In genomic region chr10:120349069-120349468, GRCh38 we compare ENCODE assay signal across 39 cellular contexts.
"Had no signal": no experiment of that assay in that cellular context is flagged by ENCODE, and none has a peak within 500 bp of the region (broad histone marks: within the 10 kb centered on the region; RNA-seq: fewer than 3 reads in every experiment).

No MANE protein-coding gene starts in this region.

- H3K4me1 Mint-ChIP-seq: activated naive CD4-positive, alpha-beta T cell treated with anti-CD3 and anti-CD28 coated beads, Interleukin-2, amount 50 U/mL, for 24 hours; activated naive CD8-positive, alpha-beta T cell treated with anti-CD3 and anti-CD28 coated beads for 36 hours; activated naive CD8-positive, alpha-beta T cell treated with anti-CD3 and anti-CD28 coated beads, Interleukin-2, amount 10 ng/mL, durations not matched to agents 7 days and 5 days; activated naive CD8-positive, alpha-beta T cell treated with anti-CD3 and anti-CD28 coated beads, Interleukin-2, amount 50 U/mL, for 24 hours; activated T-helper 17 cell treated with anti-CD3 and anti-CD28 coated beads, Interleukin-2, amount 50 U/mL, for 72 hours; brain; central memory CD8-positive, alpha-beta T cell had no signal

- ATAC-seq: activated naive CD4-positive, alpha-beta T cell treated with anti-CD3 and anti-CD28 coated beads, Interleukin-2, amount 50 U/mL, for 72 hours; activated naive CD8-positive, alpha-beta T cell treated with anti-CD3 and anti-CD28 coated beads, Interleukin-2, amount 50 U/mL, for 24 hours; activated T-cell treated with anti-CD3 and anti-CD28 coated beads, Interleukin-2, amount 50 U/mL, for 4 hours; activated T-cell treated with anti-CD3 and anti-CD28 coated beads, Interleukin-2, amount 50 U/mL, for 72 hours; activated T-helper 17 cell treated with anti-CD3 and anti-CD28 coated beads, Interleukin-2, amount 50 U/mL, for 72 hours; body of pancreas had no signal

- H3K9me3 Mint-ChIP-seq: activated naive CD4-positive, alpha-beta T cell treated with anti-CD3 and anti-CD28 coated beads for 36 hours; activated naive CD4-positive, alpha-beta T cell treated with anti-CD3 and anti-CD28 coated beads, Interleukin-2, amount 50 U/mL, for 72 hours; activated naive CD8-positive, alpha-beta T cell treated with anti-CD3 and anti-CD28 coated beads, Interleukin-2, amount 10 ng/mL, durations not matched to agents 7 days and 5 days; activated T-cell treated with anti-CD3 and anti-CD28 coated beads, Interleukin-2, amount 50 U/mL, for 24 hours; activated T-cell treated with anti-CD3 and anti-CD28 coated beads, Interleukin-2, amount 50 U/mL, for 4 hours; activated T-cell treated with anti-CD3 and anti-CD28 coated beads, Interleukin-2, amount 50 U/mL, for 72 hours; activated T-helper 1 cell treated with anti-CD3 and anti-CD28 coated beads, Interleukin-12 subunit alpha, Interleukin-12 subunit beta, Interleukin-2, Interleukin-4 antibody, amounts not matched to agents 30 ng/mL and 10 ng/mL and 1 ng/mL, durations not matched to agents 14 hours and 24 hours and 36 hours; activated T-helper 2 cell treated with anti-CD3 and anti-CD28 coated beads, Interferon-gamma antibody, Interleukin-2, Interleukin-4, amounts not matched to agents 10 μg/mL and 5 μg/mL and 100 μg/mL, durations not matched to agents 14 hours and 24 hours and 36 hours; central memory CD8-positive, alpha-beta T cell had no signal

- H3K9me3 ChIP-seq: adrenal gland, ascending aorta had no signal

- H3K36me3 ChIP-seq: adrenal gland, ascending aorta, brain microvascular endothelial cell, breast epithelium, cardiac muscle cell had no signal

- FAIRE-seq: astrocyte, bronchial epithelial cell had no signal

- H3K27ac ChIP-seq: adrenal gland, ascending aorta, body of pancreas, brain microvascular endothelial cell, breast epithelium, cardiac muscle cell had no signal

- H3K27me3 ChIP-seq: ascending aorta, body of pancreas, brain microvascular endothelial cell, cardiac muscle cell had no signal

- DNase-seq: activated effector memory CD4-positive, alpha-beta T cell treated with anti-CD3 and anti-CD28 coated beads, Interleukin-2, amount 50 U/mL, for 16 hours; activated effector memory CD4-positive, alpha-beta T cell treated with Interleukin-2 at 50 U/mL for 16 hours; activated gamma-delta T cell; activated gamma-delta T cell treated with Interleukin-2 at 50 U/mL for 16 hours; activated naive CD4-positive, alpha-beta T cell; activated naive CD4-positive, alpha-beta T cell treated with anti-CD3 and anti-CD28 coated beads for 36 hours; activated naive CD4-positive, alpha-beta T cell treated with anti-CD3 and anti-CD28 coated beads, Interleukin-2, amount 50 U/mL, for 16 hours; activated naive CD4-positive, alpha-beta T cell treated with Interleukin-2 at 50 U/mL for 16 hours; activated naive CD8-positive, alpha-beta T cell treated with anti-CD3 and anti-CD28 coated beads for 36 hours; activated naive CD8-positive, alpha-beta T cell treated with anti-CD3 and anti-CD28 coated beads, Interleukin-2, amount 10 ng/mL, durations not matched to agents 7 days and 5 days; activated naive CD8-positive, alpha-beta T cell treated with anti-CD3 and anti-CD28 coated beads, Interleukin-2, amount 50 U/mL, for 24 hours; activated T-cell treated with anti-CD3 and anti-CD28 coated beads, Interleukin-2, amount 50 U/mL, for 1 hour; activated T-cell treated with anti-CD3 and anti-CD28 coated beads, Interleukin-2, amount 50 U/mL, for 24 hours; activated T-cell treated with anti-CD3 and anti-CD28 coated beads, Interleukin-2, amount 50 U/mL, for 4 hours; activated T-cell treated with anti-CD3 and anti-CD28 coated beads, Interleukin-2, amount 50 U/mL, for 48 hours; activated T-cell treated with anti-CD3 and anti-CD28 coated beads, Interleukin-2, amount 50 U/mL, for 72 hours; adrenal gland; amniotic stem cell; amygdala; anterior cingulate cortex; aorta; body of pancreas; brain microvascular endothelial cell; caudate nucleus; central memory CD4-positive, alpha-beta T cell; cerebellar nuclear complex had no signal

- H3K4me3 Mint-ChIP-seq: activated naive CD4-positive, alpha-beta T cell treated with anti-CD3 and anti-CD28 coated beads for 36 hours; activated naive CD4-positive, alpha-beta T cell treated with anti-CD3 and anti-CD28 coated beads, Interleukin-2, amount 50 U/mL, for 24 hours; activated naive CD8-positive, alpha-beta T cell; activated naive CD8-positive, alpha-beta T cell treated with anti-CD3 and anti-CD28 coated beads for 36 hours; activated naive CD8-positive, alpha-beta T cell treated with anti-CD3 and anti-CD28 coated beads, Interleukin-2, amount 10 ng/mL, durations not matched to agents 7 days and 5 days; activated naive CD8-positive, alpha-beta T cell treated with anti-CD3 and anti-CD28 coated beads, Interleukin-2, amount 50 U/mL, for 24 hours; activated T-cell treated with anti-CD3 and anti-CD28 coated beads, Interleukin-2, amount 50 U/mL, for 24 hours; activated T-cell treated with anti-CD3 and anti-CD28 coated beads, Interleukin-2, amount 50 U/mL, for 4 hours; activated T-cell treated with anti-CD3 and anti-CD28 coated beads, Interleukin-2, amount 50 U/mL, for 72 hours; activated T-helper 1 cell treated with anti-CD3 and anti-CD28 coated beads, Interleukin-12 subunit alpha, Interleukin-12 subunit beta, Interleukin-2, Interleukin-4 antibody, amounts not matched to agents 30 ng/mL and 10 ng/mL and 1 ng/mL, durations not matched to agents 14 hours and 24 hours and 36 hours; activated T-helper 17 cell treated with anti-CD3 and anti-CD28 coated beads, Interleukin-2, amount 50 U/mL, for 72 hours; brain; central memory CD8-positive, alpha-beta T cell had no signal

- H3K4me1 ChIP-seq: adrenal gland, ascending aorta, body of pancreas, breast epithelium had no signal

- H3K27ac Mint-ChIP-seq: activated naive CD4-positive, alpha-beta T cell treated with anti-CD3 and anti-CD28 coated beads for 36 hours; activated naive CD4-positive, alpha-beta T cell treated with anti-CD3 and anti-CD28 coated beads, Interleukin-2, amount 50 U/mL, for 24 hours; activated naive CD4-positive, alpha-beta T cell treated with anti-CD3 and anti-CD28 coated beads, Interleukin-2, amount 50 U/mL, for 72 hours; activated naive CD8-positive, alpha-beta T cell; activated naive CD8-positive, alpha-beta T cell treated with anti-CD3 and anti-CD28 coated beads for 36 hours; activated naive CD8-positive, alpha-beta T cell treated with anti-CD3 and anti-CD28 coated beads, Interleukin-2, amount 10 ng/mL, durations not matched to agents 7 days and 5 days; activated naive CD8-positive, alpha-beta T cell treated with anti-CD3 and anti-CD28 coated beads, Interleukin-2, amount 50 U/mL, for 24 hours; activated T-cell treated with anti-CD3 and anti-CD28 coated beads, Interleukin-2, amount 50 U/mL, for 24 hours; activated T-cell treated with anti-CD3 and anti-CD28 coated beads, Interleukin-2, amount 50 U/mL, for 72 hours; activated T-helper 1 cell treated with anti-CD3 and anti-CD28 coated beads, Interleukin-12 subunit alpha, Interleukin-12 subunit beta, Interleukin-2, Interleukin-4 antibody, amounts not matched to agents 30 ng/mL and 10 ng/mL and 1 ng/mL, durations not matched to agents 14 hours and 24 hours and 36 hours; activated T-helper 17 cell treated with anti-CD3 and anti-CD28 coated beads, Interleukin-2, amount 50 U/mL, for 72 hours; activated T-helper 2 cell treated with anti-CD3 and anti-CD28 coated beads, Interferon-gamma antibody, Interleukin-2, Interleukin-4, amounts not matched to agents 10 μg/mL and 5 μg/mL and 100 μg/mL, durations not matched to agents 14 hours and 24 hours and 36 hours; brain had no signal

- H3K36me3 Mint-ChIP-seq: activated naive CD4-positive, alpha-beta T cell treated with anti-CD3 and anti-CD28 coated beads, Interleukin-2, amount 50 U/mL, for 24 hours; activated naive CD4-positive, alpha-beta T cell treated with anti-CD3 and anti-CD28 coated beads, Interleukin-2, amount 50 U/mL, for 72 hours; activated naive CD8-positive, alpha-beta T cell; activated naive CD8-positive, alpha-beta T cell treated with anti-CD3 and anti-CD28 coated beads for 36 hours; activated naive CD8-positive, alpha-beta T cell treated with anti-CD3 and anti-CD28 coated beads, Interleukin-2, amount 10 ng/mL, durations not matched to agents 7 days and 5 days; brain had no signal

- H3K4me3 ChIP-seq: adrenal gland, ascending aorta, body of pancreas, breast epithelium, cardiac muscle cell had no signal
